In genomic region chr1:9299571-9300541, GRCh38 we compare ENCODE assay signal across 8 cellular contexts. TPM values are rescaled to one million over a fixed set of nuclear protein-coding genes. Genes with fewer than 3 reads are reported as not detected.
DNase-seq lines count a peak whose midpoint lies in the region; FAIRE-seq and TF ChIP-seq lines count a peak whose summit lies in the region.
"Not testable (repeated sequence)": the region's sequence is repeated elsewhere in the genome, so short reads cannot be mapped to it uniquely, and the experiment has no call there.

No MANE protein-coding gene starts in this region.

- H3K27me3 ChIP-seq in PC-9 (ENCODE audit: insufficient read depth, low read depth); astrocyte (ENCODE audit: insufficient read depth, low read length); transverse colon: not testable (repeated sequence)
- peaks cover 0 to 53% (median 0%) of the 10 kb centered on the region in 3 experiments for H3K27me3 ChIP-seq in neuronal stem cell (ENCODE audit: control insufficient read depth in 3 of 3, insufficient read depth in 3 of 3, low read depth in 1 of 3, low read length in 3 of 3)

- not testable (repeated sequence) for H3K9me3 Mint-ChIP-seq in astrocyte (ENCODE audit: unreplicated experiment)

- H3K9me2 ChIP-seq in PC-9 (ENCODE audit: insufficient read depth): not testable (repeated sequence)

- not testable (repeated sequence) for H2BK5ac ChIP-seq in neuronal stem cell (ENCODE audit: low read length)

- DNase-seq in CD1c-positive myeloid dendritic cell (ENCODE audit: extremely low spot score): peak; percentile 42
- DNase-seq in HT-29 (ENCODE audit: low spot score): peak; percentile 86
- peak; percentile 88 to 89 for DNase-seq in PC-9
- DNase-seq in astrocyte (ENCODE audit: low read depth): peak; percentile 74
- peak; percentile 67 to 80 for DNase-seq in erythroblast (lab: John Stamatoyannopoulos, UW)
- peak; percentile 62 for DNase-seq in iris pigment epithelial cell (ENCODE audit: low read depth)
- not testable (repeated sequence) for DNase-seq in neuronal stem cell (ENCODE audit: low spot score)
- DNase-seq in transverse colon: peak; percentile 77

- not testable (repeated sequence) for H2BK120ac ChIP-seq in neuronal stem cell (ENCODE audit: low read depth, low read length)

- not testable (repeated sequence) for H3K79me1 ChIP-seq in neuronal stem cell (ENCODE audit: low read depth, low read length)

- H2AK5ac ChIP-seq in neuronal stem cell (ENCODE audit: low read depth, low read length): not testable (repeated sequence)

- FAIRE-seq in astrocyte (lab: Jason Lieb, UNC): not testable (repeated sequence)

- not testable (repeated sequence) for H3K4me3 ChIP-seq in PC-9; astrocyte (ENCODE audit: insufficient read depth, low read depth, low read length); neuronal stem cell (ENCODE audit: low read length in 2 of 2); transverse colon

- peak overlapping the region; percentile 42 for H3K4me3 Mint-ChIP-seq in astrocyte (ENCODE audit: unreplicated experiment)

- peaks cover 28% of the 10 kb centered on the region for H3F3A ChIP-seq in PC-9 (ENCODE audit: insufficient read depth, low read depth)

- not testable (repeated sequence) for H3K27me3 Mint-ChIP-seq in astrocyte (ENCODE audit: low read depth, unreplicated experiment)

- in situ Hi-C loops in transverse colon (cut with MboI; ENCODE audit: low pct_ligation_motif_present in 1 of 4, low pct_unique_long_range_greater_than_20kb in 1 of 4, low sequenced_read_pairs in 3 of 4): loop anchor here in 1 of 4 donors (25.0 kb wide), 1 partner anchor 162 kb away; no protein-coding TSS in a partner anchor

- POLR2A ChIA-PET in PC-9 (lab: Charles Lee; ENCODE audit: unreplicated experiment): not testable (repeated sequence)

- no CpG with 5 or more reads among the region's 16 CpGs for WGBS in neuronal stem cell (ENCODE audit: extremely low coverage in 2 of 2, insufficient read length in 2 of 2, insufficient replicate concordance in 1 of 2), 2 donors
- WGBS in transverse colon (ENCODE audit: low coverage in 1 of 2), 2 donors: 75 to 86% methylated on average over 6 to 16 of the region's 16 CpGs

- H3K27ac ChIP-seq in PC-9 (peak overlapping the region; percentile 94), astrocyte (ENCODE audit: low read depth, low read length) (peak overlapping the region; percentile 36), transverse colon (peak overlapping the region; percentile 56 to 73 (median 60))
- H3K27ac ChIP-seq in neuronal stem cell (replicated peaks; ENCODE audit: low read length): not testable (repeated sequence)

- CTCF ChIA-PET in PC-9 (lab: Charles Lee): interaction anchor here (0.5 to 0.6 kb wide), 2 partner anchors 119 to 191 kb away, joined by 3 read pairs; no protein-coding TSS in a partner anchor

- H4K20me1 ChIP-seq in PC-9 (ENCODE audit: insufficient read depth): not testable (repeated sequence)
- H4K20me1 ChIP-seq in astrocyte (ENCODE audit: insufficient read depth, low read length): peaks cover 88% of the 10 kb centered on the region

- BruUV-seq in PC-9 (replicated peaks; lab: Mats Ljungman, UMichigan): TSS peak; percentile 95

- H3K4me1 ChIP-seq in PC-9 (replicated peaks; ENCODE audit: insufficient read depth): peaks cover 63% of the 10 kb centered on the region
- peaks cover 45% of the 10 kb centered on the region for H3K4me1 ChIP-seq in astrocyte (ENCODE audit: insufficient read depth, low read length)
- not testable (repeated sequence) for H3K4me1 ChIP-seq in neuronal stem cell (ENCODE audit: control insufficient read depth in 2 of 2, insufficient read depth in 1 of 2, low read depth in 1 of 2, low read length in 2 of 2)
- H3K4me1 ChIP-seq in transverse colon: peaks cover 44 to 69% (median 45%) of the 10 kb centered on the region in 4 donors

- H2BK12ac ChIP-seq in neuronal stem cell (ENCODE audit: low read length): not testable (repeated sequence)

- H3K14ac ChIP-seq in neuronal stem cell (ENCODE audit: low read length): not testable (repeated sequence)

- peak overlapping the region; percentile 69 for H3K4me2 ChIP-seq in PC-9
- peak overlapping the region; percentile 56 for H3K4me2 ChIP-seq in astrocyte (ENCODE audit: low read length)
- not testable (repeated sequence) for H3K4me2 ChIP-seq in neuronal stem cell (ENCODE audit: insufficient read depth, low read length, poor library complexity, severe bottlenecking)

- not testable (repeated sequence) for H2BK15ac ChIP-seq in neuronal stem cell (ENCODE audit: low read length)

- peaks cover 49% of the 10 kb centered on the region for H3K4me1 Mint-ChIP-seq in astrocyte (ENCODE audit: low read depth, unreplicated experiment)

- not testable (repeated sequence) for H4K8ac ChIP-seq in neuronal stem cell (ENCODE audit: low read depth, low read length)

- H4K91ac ChIP-seq in neuronal stem cell (ENCODE audit: low read depth, low read length, poor library complexity): not testable (repeated sequence)

- intact Hi-C loops in PC-9 (cut with micrococcal nuclease; ENCODE audit: unreplicated experiment): not testable (repeated sequence)
- intact Hi-C loops in transverse colon (cut with DNase I; ENCODE audit: low total_unique reads): loop anchor here (10.0 kb wide), 1 partner anchor 75 kb away; no protein-coding TSS in a partner anchor

- TF ChIP-seq POLR2A in erythroblast (IDR thresholded peaks at IDR 0.05; ENCODE audit: low read length); transverse colon (IDR thresholded peaks at IDR 0.05): not testable (repeated sequence)

- H3K4ac ChIP-seq in neuronal stem cell (ENCODE audit: low read length): not testable (repeated sequence)

- not testable (repeated sequence) for H3K27ac Mint-ChIP-seq in astrocyte (ENCODE audit: unreplicated experiment)

- TF ChIP-seq CTCF in PC-9 (conservative IDR thresholded peaks at IDR 0.05); astrocyte (IDR thresholded peaks at IDR 0.05; ENCODE audit: insufficient read depth, low read depth, low read length); transverse colon (IDR thresholded peaks at IDR 0.05): not testable (repeated sequence)

- H3K9ac ChIP-seq in astrocyte (ENCODE audit: low read length); neuronal stem cell (ENCODE audit: low read depth, low read length, poor library complexity): not testable (repeated sequence)

- peaks cover 23% of the 10 kb centered on the region for H3K36me3 Mint-ChIP-seq in astrocyte (ENCODE audit: low read depth, unreplicated experiment)

- TF ChIP-seq EP300 in transverse colon (IDR thresholded peaks at IDR 0.05; ENCODE audit: low read depth): not testable (repeated sequence)

- H2AFZ ChIP-seq in PC-9; astrocyte (ENCODE audit: low read depth, low read length); neuronal stem cell (ENCODE audit: low read length): not testable (repeated sequence)

- H3K79me2 ChIP-seq in PC-9 (ENCODE audit: low read depth) (peaks cover 91% of the 10 kb centered on the region), astrocyte (ENCODE audit: insufficient read depth, low read length) (peaks cover 95% of the 10 kb centered on the region)

- H3K9me3 ChIP-seq in PC-9 (ENCODE audit: insufficient read depth, low read depth); astrocyte (ENCODE audit: insufficient read depth, low read depth, low read length); neuronal stem cell (replicated peaks in 1 of 2; ENCODE audit: control insufficient read depth in 2 of 2, insufficient read depth in 1 of 2, low read depth in 1 of 2, low read length in 2 of 2); transverse colon: not testable (repeated sequence)

- H3K23ac ChIP-seq in neuronal stem cell (ENCODE audit: low read depth, low read length, poor library complexity): not testable (repeated sequence)

- peak overlapping the region; percentile 30 for H3K18ac ChIP-seq in neuronal stem cell (ENCODE audit: low read length)

- not testable (repeated sequence) for H3K36me3 ChIP-seq in PC-9 (ENCODE audit: low read depth); astrocyte (ENCODE audit: insufficient read depth, low read length); neuronal stem cell (replicated peaks in 1 of 2; ENCODE audit: control insufficient read depth in 2 of 2, insufficient read depth in 2 of 2, low read length in 2 of 2); transverse colon

RNA-seq across cellular contexts. Expression of gene SPSB1, which starts 7.2 kb away (rescaled TPM):
- total RNA-seq in HT-29 (2014; rRNA removed; shearing (Covaris generic)): 8.3 and 11.9 TPM in 2 replicates
- total RNA-seq in PC-9 (2021) (27.9 and 33.8 TPM in 2 replicates), astrocyte (53.5 and 56.7 TPM in 2 replicates), transverse colon (10 to 100 TPM; 40.0 to 82.1 (median 52.6) TPM)
- 5.2 TPM for polyA plus RNA-seq in neuronal stem cell (2013, experiment 1 of 2)
- polyA plus RNA-seq in neuronal stem cell (2013, experiment 2 of 2): 5.1 TPM
